ENCODE assay signal across 1 cellular context in genomic region chr15:74642724-74643367, GRCh38.
TF ChIP-seq lines count a peak whose summit lies in the region.

No MANE protein-coding gene starts in this region.

TF ChIP-seq in SK-N-SH, 30 proteins besides CTCF, POLR2A, EP300 and RAD21 (continued from another document):
- TF ChIP-seq REST (IDR thresholded peaks at IDR 0.05; ENCODE audit: low read depth, low read length) (no peak), YY1 (IDR thresholded peaks at IDR 0.05; ENCODE audit: low read depth) (no peak), MXI1 (IDR thresholded peaks at IDR 0.05; ENCODE audit: low read depth, low read length) (no peak), TEAD4 (IDR thresholded peaks at IDR 0.05; ENCODE audit: borderline replicate concordance, insufficient read depth) (no peak), NRF1 (IDR thresholded peaks at IDR 0.05; ENCODE audit: low read depth, low read length) (no peak), RCOR1 (IDR thresholded peaks at IDR 0.05; ENCODE audit: low read length) (no peak), JUND (IDR thresholded peaks at IDR 0.05) (no peak), RXRA (IDR thresholded peaks at IDR 0.05; ENCODE audit: borderline replicate concordance, low read depth) (no peak), FOXJ3 (CRISPR knock-in tag; IDR thresholded peaks at IDR 0.05) (no peak), SIN3A (IDR thresholded peaks at IDR 0.05; ENCODE audit: borderline replicate concordance, low read depth, low read length) (no peak), USF1 (IDR thresholded peaks at IDR 0.05; ENCODE audit: borderline replicate concordance, low read depth) (no peak), TCF12 (IDR thresholded peaks at IDR 0.05) (no peak), FOSL2 (IDR thresholded peaks at IDR 0.05; ENCODE audit: borderline replicate concordance, low read depth) (no peak)
